Comparison of ENCODE assay signal across 11 cellular contexts in the genomic region with DNA sequence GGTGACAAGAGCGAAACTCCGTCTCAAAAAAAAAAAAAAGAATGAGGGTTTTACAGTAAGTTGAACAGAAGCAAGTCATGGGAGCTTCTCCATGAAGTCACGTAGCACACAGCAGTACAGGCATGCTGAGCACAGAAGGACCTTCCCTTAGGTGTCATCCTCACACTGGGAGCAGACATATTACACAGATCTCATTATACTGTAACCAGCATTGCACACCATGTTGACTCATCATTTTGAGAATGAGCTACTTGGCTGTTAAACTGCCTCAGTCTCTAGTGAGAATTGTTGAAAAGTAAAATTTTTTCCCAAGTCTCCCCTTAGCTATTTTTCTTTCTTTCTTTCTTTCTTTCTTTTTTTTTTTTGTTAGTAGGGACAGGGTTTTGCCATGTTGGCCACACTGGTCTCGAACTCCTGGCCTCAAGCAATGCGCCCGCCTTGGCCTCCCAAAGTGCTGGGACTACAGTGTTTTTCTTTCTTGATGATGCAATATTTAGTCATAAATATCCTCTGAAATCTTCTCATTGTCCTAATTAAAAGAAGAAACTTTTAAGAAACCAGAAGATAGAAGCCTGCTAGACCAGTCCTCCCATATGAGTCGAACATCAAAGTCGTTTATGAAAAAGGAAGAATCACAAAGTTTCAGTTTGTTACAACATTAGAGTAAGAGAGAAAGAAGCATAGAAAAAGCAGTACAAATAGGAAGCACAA. TPM values are rescaled to one million over a fixed set of nuclear protein-coding genes. Genes with fewer than 3 reads are reported as not detected.
DNase-seq lines count a peak whose midpoint lies in the region; ATAC-seq and TF ChIP-seq lines count a peak whose summit lies in the region.
"Had no signal": no experiment of that assay in that cellular context is flagged by ENCODE, and none has a peak within 500 bp of the region (broad histone marks: within the 10 kb centered on the region; RNA-seq: fewer than 3 reads in every experiment).

No MANE protein-coding gene starts in this region.

- H3K4me3 ChIP-seq in ACC112 (ENCODE audit: low read depth, low read length) = no peak overlapping the region
- no peak overlapping the region for H3K4me3 ChIP-seq in fibroblast of the aortic adventitia (ENCODE audit: low read depth, low read length)
- H3K4me3 ChIP-seq: right atrium auricular region had no signal

- H3K79me2 ChIP-seq in ACC112 (ENCODE audit: control insufficient read depth, insufficient read depth, low read length, unreplicated experiment) = no peaks in the 10 kb centered on the region

- no peaks in the 10 kb centered on the region for H3K36me3 ChIP-seq in ACC112 (ENCODE audit: insufficient read depth, low read length)
- H3K36me3 ChIP-seq: right atrium auricular region had no signal

- H3K36me3 Mint-ChIP-seq in activated naive CD4-positive, alpha-beta T cell treated with anti-CD3 and anti-CD28 coated beads, Interleukin-2, amount 50 U/mL, for 72 hours = no peaks in the 10 kb centered on the region

- DNase-seq in HCEC 1CT = peak; percentile 62
- DNase-seq in activated naive CD4-positive, alpha-beta T cell treated with anti-CD3 and anti-CD28 coated beads, Interleukin-2, amount 50 U/mL, for 72 hours (ENCODE audit: low spot score in 2 of 2) = no peak
- DNase-seq in fibroblast of the aortic adventitia (ENCODE audit: low read depth) = peak; percentile 41
- no peak for DNase-seq in activated CD8-positive, alpha-beta memory T cell treated with anti-CD3 and anti-CD28 coated beads, Interleukin-2, amount 50 U/mL, for 4 hours
- DNase-seq in NOMO-1 treated with dmso at 0.1 percent for 144 hours (lab: John Stamatoyannopoulos, UW; ENCODE audit: unreplicated experiment) = no peak
- DNase-seq in NCI-H524 (lab: John Stamatoyannopoulos, UW) = no peak
- DNase-seq: cortex of kidney had no signal

- no peak overlapping the region for H2AFZ ChIP-seq in ACC112 (ENCODE audit: low read length, unreplicated experiment)

- no peaks in the 10 kb centered on the region for H3K27me3 ChIP-seq in ACC112 (ENCODE audit: insufficient read depth, low read length)
- H3K27me3 ChIP-seq: right atrium auricular region had no signal

- TF ChIP-seq CTCF in fibroblast of the aortic adventitia (IDR thresholded peaks at IDR 0.05; ENCODE audit: insufficient read depth, low read length) = no peak

- peaks cover 32% of the 10 kb centered on the region for H3K4me1 ChIP-seq in ACC112 (ENCODE audit: control insufficient read depth, insufficient read depth, low read length, unreplicated experiment)

- peak overlapping the region; percentile 26; the same call in 1 of the 2 replicates for H3K27ac ChIP-seq in ACC112 (ENCODE audit: low read depth, low read length)
- H3K27ac ChIP-seq: right atrium auricular region had no signal

- peak overlapping the region; percentile 8 to 35 for H3K27ac Mint-ChIP-seq in activated naive CD4-positive, alpha-beta T cell treated with anti-CD3 and anti-CD28 coated beads, Interleukin-2, amount 50 U/mL, for 72 hours

- H3K9me3 Mint-ChIP-seq in activated naive CD4-positive, alpha-beta T cell treated with anti-CD3 and anti-CD28 coated beads, Interleukin-2, amount 50 U/mL, for 72 hours = no peaks in the 10 kb centered on the region

- ATAC-seq in activated naive CD4-positive, alpha-beta T cell treated with anti-CD3 and anti-CD28 coated beads, Interleukin-2, amount 50 U/mL, for 72 hours = peak; percentile 75 to 81
- ATAC-seq in HG03039 (IDR thresholded peaks at IDR 0.05; ENCODE audit: unreplicated experiment) = no peak
- ATAC-seq: SK-N-SH treated with all-trans-retinoic acid at 6 μM for 48 hours had no signal

RNA-seq across cellular contexts. Expression of a gene that starts 37.9 kb away (rescaled TPM):
- 100 to 1,000 TPM; 185 to 201 TPM for total RNA-seq in activated naive CD4-positive, alpha-beta T cell treated with anti-CD3 and anti-CD28 coated beads, Interleukin-2, amount 50 U/mL, for 72 hours
- 307 and 330 TPM in 2 replicates for total RNA-seq in fibroblast of the aortic adventitia (ENCODE audit: low replicate concordance)

Comparison
In these comparisons a context has a peak if more than half of its experiments do, and no peak if none do; other contexts are left out.
1. DNase-seq: peak in HCEC 1CT (single experiment) and fibroblast of the aortic adventitia (single experiment); none in activated naive CD4-positive, alpha-beta T cell treated with anti-CD3 and anti-CD28 coated beads, Interleukin-2, amount 50 U/mL, for 72 hours (0 of 2), activated CD8-positive, alpha-beta memory T cell treated with anti-CD3 and anti-CD28 coated beads, Interleukin-2, amount 50 U/mL, for 4 hours (single experiment), NOMO-1 treated with dmso at 0.1 percent for 144 hours (single experiment) and NCI-H524 (0 of 2).